Comparison of ENCODE assay signal across 7 cellular contexts in genomic region chr4:173505924-173506779, GRCh38. TPM values are rescaled to one million over a fixed set of nuclear protein-coding genes. Genes with fewer than 3 reads are reported as not detected.
DNase-seq lines count a peak whose midpoint lies in the region; ATAC-seq and TF ChIP-seq lines count a peak whose summit lies in the region.

No MANE protein-coding gene starts in this region.

- peaks cover 29% of the 10 kb centered on the region for H3K4me1 Mint-ChIP-seq in activated naive CD8-positive, alpha-beta T cell treated with anti-CD3 and anti-CD28 coated beads for 36 hours

- H3K4me1 ChIP-seq in right atrium auricular region (peaks cover 0 to 52% of the 10 kb centered on the region in 2 donors), gastrocnemius medialis (no peaks in the 10 kb centered on the region)

- H3K27ac Mint-ChIP-seq in activated naive CD8-positive, alpha-beta T cell treated with anti-CD3 and anti-CD28 coated beads for 36 hours = no peak overlapping the region

- peaks cover 9% of the 10 kb centered on the region for H3K9me3 Mint-ChIP-seq in activated naive CD8-positive, alpha-beta T cell treated with anti-CD3 and anti-CD28 coated beads for 36 hours

- H3K27ac ChIP-seq in right atrium auricular region (peak overlapping the region; percentile 88 to 89), gastrocnemius medialis (no peak overlapping the region)

- H3K36me3 Mint-ChIP-seq in activated naive CD8-positive, alpha-beta T cell treated with anti-CD3 and anti-CD28 coated beads for 36 hours = peaks cover 29% of the 10 kb centered on the region

- H3K27me3 ChIP-seq in right atrium auricular region (no peaks in the 10 kb centered on the region), gastrocnemius medialis (peaks cover 69 to 74% (median 70%) of the 10 kb centered on the region in 3 donors)

- peaks cover 99% of the 10 kb centered on the region for H3K27me3 Mint-ChIP-seq in activated naive CD8-positive, alpha-beta T cell treated with anti-CD3 and anti-CD28 coated beads for 36 hours

- H3K36me3 ChIP-seq in right atrium auricular region = no peaks in the 10 kb centered on the region
- no peaks in the 10 kb centered on the region for H3K36me3 ChIP-seq in gastrocnemius medialis

- TF ChIP-seq CTCF in right atrium auricular region (IDR thresholded peaks at IDR 0.05) = peak; percentile 44 to 84
- peak in 4 of 5 experiments; percentile 38 to 57 (median 42) for TF ChIP-seq CTCF in gastrocnemius medialis (IDR thresholded peaks at IDR 0.05 in 4 of 5, conservative IDR thresholded peaks at IDR 0.05 in 1 of 5)

- H3K4me3 ChIP-seq in right atrium auricular region (peak overlapping the region; percentile 45 to 54), gastrocnemius medialis (no peak overlapping the region)

- H3K4me3 Mint-ChIP-seq in activated naive CD8-positive, alpha-beta T cell treated with anti-CD3 and anti-CD28 coated beads for 36 hours = no peak overlapping the region

- no peak for TF ChIP-seq POLR2A in gastrocnemius medialis (IDR thresholded peaks at IDR 0.05)

- intact Hi-C loops in gastrocnemius medialis (cut with DNase I; ENCODE audit: low total_unique reads) = loop anchor here (2.0 to 5.0 kb wide), 2 partner anchors 615 to 651 kb away; no protein-coding TSS in a partner anchor

- H3K9me3 ChIP-seq in right atrium auricular region = no peaks in the 10 kb centered on the region
- H3K9me3 ChIP-seq in gastrocnemius medialis = no peaks in the 10 kb centered on the region

- DNase-seq in EH (ENCODE audit: low read depth) (peak; percentile 65), GM19238 (ENCODE audit: insufficient read length, low spot score) (peak; percentile 71), NCI-H226 (peak; percentile 13), right atrium auricular region (ENCODE audit: low spot score) (peak; percentile 83), gastrocnemius medialis (no peak)
- DNase-seq in activated naive CD8-positive, alpha-beta T cell treated with anti-CD3 and anti-CD28 coated beads for 36 hours = peak; percentile 52

- ATAC-seq in HG03097 (IDR thresholded peaks at IDR 0.05; ENCODE audit: low FRiP score, unreplicated experiment) (peak; percentile 63), gastrocnemius medialis (peak; percentile 38 to 54)

- in situ Hi-C loops in gastrocnemius medialis (cut with MboI; ENCODE audit: low sequenced_read_pairs in 4 of 4) = loop anchor here in 2 of 4 donors (25.0 kb wide), 2 partner anchors 306 to 631 kb away; no protein-coding TSS in a partner anchor

RNA-seq across cellular contexts. Expression of gene HAND2, which starts 23.9 kb away (rescaled TPM):
- not detected for total RNA-seq in activated naive CD8-positive, alpha-beta T cell treated with anti-CD3 and anti-CD28 coated beads for 36 hours
- 100 to 1,000 TPM in 1 of 2 donors, 10 to 100 TPM in 1; 86.3 to 108 TPM for total RNA-seq in right atrium auricular region
- total RNA-seq in gastrocnemius medialis = 1 to 10 TPM in 1 of 4 donors, under 1 TPM in 3; 0.66 to 2.4 (median 0.89) TPM

Comparison
In these comparisons a context has a peak if more than half of its experiments do, and no peak if none do; other contexts are left out.
1. DNase-seq: peak in EH (single experiment), GM19238 (single experiment), NCI-H226 (single experiment), activated naive CD8-positive, alpha-beta T cell treated with anti-CD3 and anti-CD28 coated beads for 36 hours (single experiment) and right atrium auricular region (single experiment); none in gastrocnemius medialis (0 of 2).
2. H3K27ac ChIP-seq: peak in right atrium auricular region (2 of 2); none in gastrocnemius medialis (0 of 4).
3. H3K4me3 ChIP-seq: peak in right atrium auricular region (2 of 2); none in gastrocnemius medialis (0 of 4).
4. RNA of gene HAND2, which starts 23.9 kb away (total RNA-seq): 86.3 to 108 TPM in right atrium auricular region; 0.66 to 2.4 TPM in gastrocnemius medialis and not detected in activated naive CD8-positive, alpha-beta T cell treated with anti-CD3 and anti-CD28 coated beads for 36 hours; every median in the first group is over 10 times any median in the second.